Comparison of ENCODE assay signal across 38 cellular contexts in the genomic region with DNA sequence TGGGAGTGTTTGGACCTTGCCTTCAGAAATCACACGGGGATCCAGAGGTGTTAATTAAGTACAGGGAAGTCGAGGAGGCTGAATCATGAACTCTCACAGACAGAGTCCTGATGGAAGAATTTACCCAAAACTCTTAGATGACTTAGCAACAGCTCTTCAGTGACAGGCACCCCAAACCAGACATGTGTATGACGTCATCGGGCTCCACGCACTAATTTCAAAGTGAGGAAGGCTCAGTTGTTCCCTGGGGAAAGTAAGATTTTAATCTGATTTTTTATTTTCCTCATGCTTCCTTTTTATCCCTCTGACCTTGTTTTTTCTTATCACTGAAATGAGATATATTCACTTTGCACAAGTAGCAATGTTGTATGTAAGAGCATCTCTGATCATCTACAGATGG.
"Had no signal": no experiment of that assay in that cellular context is flagged by ENCODE, and none has a peak within 500 bp of the region (broad histone marks: within the 10 kb centered on the region; RNA-seq: fewer than 3 reads in every experiment).

No MANE protein-coding gene starts in this region.

- H3K9me3 Mint-ChIP-seq: activated naive CD4-positive, alpha-beta T cell treated with anti-CD3 and anti-CD28 coated beads, Interleukin-2, amount 50 U/mL, for 24 hours; activated T-helper 1 cell treated with anti-CD3 and anti-CD28 coated beads, Interleukin-12 subunit alpha, Interleukin-12 subunit beta, Interleukin-2, Interleukin-4 antibody, amounts not matched to agents 30 ng/mL and 10 ng/mL and 1 ng/mL, durations not matched to agents 14 hours and 24 hours and 36 hours; activated T-helper 17 cell treated with anti-CD3 and anti-CD28 coated beads, Interleukin-2, amount 50 U/mL, for 72 hours; central memory CD8-positive, alpha-beta T cell had no signal

- ATAC-seq: activated naive CD4-positive, alpha-beta T cell treated with anti-CD3 and anti-CD28 coated beads, Interleukin-2, amount 50 U/mL, for 72 hours; activated naive CD8-positive, alpha-beta T cell treated with anti-CD3 and anti-CD28 coated beads, Interleukin-2, amount 50 U/mL, for 24 hours; activated T-cell treated with anti-CD3 and anti-CD28 coated beads, Interleukin-2, amount 50 U/mL, for 4 hours; activated T-cell treated with anti-CD3 and anti-CD28 coated beads, Interleukin-2, amount 50 U/mL, for 72 hours; activated T-helper 17 cell treated with anti-CD3 and anti-CD28 coated beads, Interleukin-2, amount 50 U/mL, for 72 hours; body of pancreas had no signal

- H3K27ac Mint-ChIP-seq: activated naive CD4-positive, alpha-beta T cell treated with anti-CD3 and anti-CD28 coated beads for 36 hours; activated naive CD4-positive, alpha-beta T cell treated with anti-CD3 and anti-CD28 coated beads, Interleukin-2, amount 50 U/mL, for 24 hours; activated naive CD4-positive, alpha-beta T cell treated with anti-CD3 and anti-CD28 coated beads, Interleukin-2, amount 50 U/mL, for 72 hours; activated naive CD8-positive, alpha-beta T cell; activated naive CD8-positive, alpha-beta T cell treated with anti-CD3 and anti-CD28 coated beads for 36 hours; activated naive CD8-positive, alpha-beta T cell treated with anti-CD3 and anti-CD28 coated beads, Interleukin-2, amount 10 ng/mL, durations not matched to agents 7 days and 5 days; activated naive CD8-positive, alpha-beta T cell treated with anti-CD3 and anti-CD28 coated beads, Interleukin-2, amount 50 U/mL, for 24 hours; activated T-cell treated with anti-CD3 and anti-CD28 coated beads, Interleukin-2, amount 50 U/mL, for 24 hours; activated T-cell treated with anti-CD3 and anti-CD28 coated beads, Interleukin-2, amount 50 U/mL, for 72 hours; activated T-helper 1 cell treated with anti-CD3 and anti-CD28 coated beads, Interleukin-12 subunit alpha, Interleukin-12 subunit beta, Interleukin-2, Interleukin-4 antibody, amounts not matched to agents 30 ng/mL and 10 ng/mL and 1 ng/mL, durations not matched to agents 14 hours and 24 hours and 36 hours; activated T-helper 17 cell treated with anti-CD3 and anti-CD28 coated beads, Interleukin-2, amount 50 U/mL, for 72 hours; activated T-helper 2 cell treated with anti-CD3 and anti-CD28 coated beads, Interferon-gamma antibody, Interleukin-2, Interleukin-4, amounts not matched to agents 10 μg/mL and 5 μg/mL and 100 μg/mL, durations not matched to agents 14 hours and 24 hours and 36 hours; brain had no signal

- H3K4me3 Mint-ChIP-seq: activated naive CD4-positive, alpha-beta T cell treated with anti-CD3 and anti-CD28 coated beads for 36 hours; activated naive CD4-positive, alpha-beta T cell treated with anti-CD3 and anti-CD28 coated beads, Interleukin-2, amount 50 U/mL, for 24 hours; activated naive CD8-positive, alpha-beta T cell; activated naive CD8-positive, alpha-beta T cell treated with anti-CD3 and anti-CD28 coated beads for 36 hours; activated naive CD8-positive, alpha-beta T cell treated with anti-CD3 and anti-CD28 coated beads, Interleukin-2, amount 10 ng/mL, durations not matched to agents 7 days and 5 days; activated naive CD8-positive, alpha-beta T cell treated with anti-CD3 and anti-CD28 coated beads, Interleukin-2, amount 50 U/mL, for 24 hours; activated T-cell treated with anti-CD3 and anti-CD28 coated beads, Interleukin-2, amount 50 U/mL, for 24 hours; activated T-cell treated with anti-CD3 and anti-CD28 coated beads, Interleukin-2, amount 50 U/mL, for 4 hours; activated T-cell treated with anti-CD3 and anti-CD28 coated beads, Interleukin-2, amount 50 U/mL, for 72 hours; activated T-helper 1 cell treated with anti-CD3 and anti-CD28 coated beads, Interleukin-12 subunit alpha, Interleukin-12 subunit beta, Interleukin-2, Interleukin-4 antibody, amounts not matched to agents 30 ng/mL and 10 ng/mL and 1 ng/mL, durations not matched to agents 14 hours and 24 hours and 36 hours; activated T-helper 17 cell treated with anti-CD3 and anti-CD28 coated beads, Interleukin-2, amount 50 U/mL, for 72 hours; brain; central memory CD8-positive, alpha-beta T cell had no signal

- H3K9me3 ChIP-seq: adrenal gland, ascending aorta, body of pancreas had no signal

- DNase-seq: activated effector memory CD4-positive, alpha-beta T cell treated with anti-CD3 and anti-CD28 coated beads, Interleukin-2, amount 50 U/mL, for 16 hours; activated effector memory CD4-positive, alpha-beta T cell treated with Interleukin-2 at 50 U/mL for 16 hours; activated gamma-delta T cell; activated gamma-delta T cell treated with Interleukin-2 at 50 U/mL for 16 hours; activated naive CD4-positive, alpha-beta T cell treated with anti-CD3 and anti-CD28 coated beads for 36 hours; activated naive CD4-positive, alpha-beta T cell treated with anti-CD3 and anti-CD28 coated beads, Interleukin-2, amount 50 U/mL, for 16 hours; activated naive CD4-positive, alpha-beta T cell treated with Interleukin-2 at 50 U/mL for 16 hours; activated naive CD8-positive, alpha-beta T cell treated with anti-CD3 and anti-CD28 coated beads for 36 hours; activated naive CD8-positive, alpha-beta T cell treated with anti-CD3 and anti-CD28 coated beads, Interleukin-2, amount 10 ng/mL, durations not matched to agents 7 days and 5 days; activated naive CD8-positive, alpha-beta T cell treated with anti-CD3 and anti-CD28 coated beads, Interleukin-2, amount 50 U/mL, for 24 hours; activated T-cell treated with anti-CD3 and anti-CD28 coated beads, Interleukin-2, amount 50 U/mL, for 1 hour; activated T-cell treated with anti-CD3 and anti-CD28 coated beads, Interleukin-2, amount 50 U/mL, for 24 hours; activated T-cell treated with anti-CD3 and anti-CD28 coated beads, Interleukin-2, amount 50 U/mL, for 4 hours; activated T-cell treated with anti-CD3 and anti-CD28 coated beads, Interleukin-2, amount 50 U/mL, for 48 hours; activated T-cell treated with anti-CD3 and anti-CD28 coated beads, Interleukin-2, amount 50 U/mL, for 72 hours; adrenal gland; amniotic stem cell; amygdala; anterior cingulate cortex; aorta; body of pancreas; brain microvascular endothelial cell; caudate nucleus; central memory CD4-positive, alpha-beta T cell; cerebellar nuclear complex had no signal

- H3K27ac ChIP-seq: adrenal gland, ascending aorta, body of pancreas, brain microvascular endothelial cell, breast epithelium, cardiac muscle cell had no signal

- FAIRE-seq: astrocyte, bronchial epithelial cell had no signal

- H3K4me1 Mint-ChIP-seq: activated naive CD4-positive, alpha-beta T cell treated with anti-CD3 and anti-CD28 coated beads, Interleukin-2, amount 50 U/mL, for 24 hours; activated naive CD8-positive, alpha-beta T cell treated with anti-CD3 and anti-CD28 coated beads for 36 hours; activated naive CD8-positive, alpha-beta T cell treated with anti-CD3 and anti-CD28 coated beads, Interleukin-2, amount 10 ng/mL, durations not matched to agents 7 days and 5 days; activated naive CD8-positive, alpha-beta T cell treated with anti-CD3 and anti-CD28 coated beads, Interleukin-2, amount 50 U/mL, for 24 hours; activated T-helper 17 cell treated with anti-CD3 and anti-CD28 coated beads, Interleukin-2, amount 50 U/mL, for 72 hours; central memory CD8-positive, alpha-beta T cell had no signal

- H3K27me3 ChIP-seq: adrenal gland, ascending aorta, body of pancreas, brain microvascular endothelial cell, breast epithelium, cardiac muscle cell had no signal

- H3K4me1 ChIP-seq: adrenal gland, ascending aorta, body of pancreas, breast epithelium had no signal

- H3K36me3 Mint-ChIP-seq: activated naive CD4-positive, alpha-beta T cell treated with anti-CD3 and anti-CD28 coated beads, Interleukin-2, amount 50 U/mL, for 24 hours; activated naive CD4-positive, alpha-beta T cell treated with anti-CD3 and anti-CD28 coated beads, Interleukin-2, amount 50 U/mL, for 72 hours; activated naive CD8-positive, alpha-beta T cell; activated naive CD8-positive, alpha-beta T cell treated with anti-CD3 and anti-CD28 coated beads for 36 hours; activated naive CD8-positive, alpha-beta T cell treated with anti-CD3 and anti-CD28 coated beads, Interleukin-2, amount 10 ng/mL, durations not matched to agents 7 days and 5 days; brain had no signal

- H3K36me3 ChIP-seq: adrenal gland, ascending aorta, brain microvascular endothelial cell, breast epithelium, cardiac muscle cell had no signal

- H3K27me3 Mint-ChIP-seq: activated naive CD4-positive, alpha-beta T cell treated with anti-CD3 and anti-CD28 coated beads, Interleukin-2, amount 50 U/mL, for 24 hours; activated naive CD8-positive, alpha-beta T cell; activated naive CD8-positive, alpha-beta T cell treated with anti-CD3 and anti-CD28 coated beads for 36 hours; activated naive CD8-positive, alpha-beta T cell treated with anti-CD3 and anti-CD28 coated beads, Interleukin-2, amount 10 ng/mL, durations not matched to agents 7 days and 5 days; activated naive CD8-positive, alpha-beta T cell treated with anti-CD3 and anti-CD28 coated beads, Interleukin-2, amount 50 U/mL, for 24 hours; activated T-cell treated with anti-CD3 and anti-CD28 coated beads, Interleukin-2, amount 50 U/mL, for 24 hours had no signal

- H3K4me3 ChIP-seq: adrenal gland, ascending aorta, body of pancreas, breast epithelium, cardiac muscle cell had no signal
